In the genomic region with DNA sequence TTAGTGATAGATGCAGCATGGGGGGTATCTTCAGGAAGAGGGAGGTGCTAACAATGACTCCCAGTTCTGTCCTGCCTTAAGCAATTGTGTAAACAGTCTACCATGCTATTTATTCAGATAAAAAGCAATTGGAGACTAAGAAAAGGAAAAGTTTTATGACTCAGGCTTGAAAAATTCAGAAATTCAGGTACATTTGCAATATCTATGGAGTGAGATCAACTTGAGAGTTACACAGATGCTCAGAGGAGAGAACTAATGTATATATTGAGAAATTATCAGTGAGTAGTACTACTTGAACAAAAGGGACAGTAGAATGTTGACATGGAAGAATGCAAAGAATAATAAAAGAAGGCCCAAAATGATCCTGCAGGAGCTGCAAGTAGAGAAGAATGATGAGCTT, we compare ENCODE assay signal across 15 cellular contexts.
DNase-seq lines count a peak whose midpoint lies in the region; ATAC-seq and TF ChIP-seq lines count a peak whose summit lies in the region.
"Had no signal": no experiment of that assay in that cellular context is flagged by ENCODE, and none has a peak within 500 bp of the region (broad histone marks: within the 10 kb centered on the region; RNA-seq: fewer than 3 reads in every experiment).

No MANE protein-coding gene starts in this region.

- peaks cover 37% of the 10 kb centered on the region for H3K4me1 Mint-ChIP-seq in mesothelial cell of epicardium
- H3K4me1 Mint-ChIP-seq: CD4-positive, CD25-positive, alpha-beta regulatory T cell; IgD-negative memory B cell had no signal

- H3K9ac ChIP-seq in colonic mucosa (ENCODE audit: low read depth in 2 of 2, low read length in 2 of 2) = no peak overlapping the region
- H3K9ac ChIP-seq: BLaER1 treated with 17β-estradiol and CSF1 and Interleukin-3, amounts not matched to agents 10 nM and 100 nM had no signal

- intact Hi-C loops in colonic mucosa (cut with DNase I) = no loop called here

- H3K27me3 Mint-ChIP-seq in mesothelial cell of epicardium (ENCODE audit: low read depth) = no peaks in the 10 kb centered on the region
- H3K27me3 Mint-ChIP-seq: IgD-negative memory B cell had no signal

- peak; percentile 7 for DNase-seq in HT1080 (ENCODE audit: low read depth)
- DNase-seq in RWPE2 (ENCODE audit: low spot score) = no peak
- DNase-seq in choroid plexus epithelial cell (ENCODE audit: low read depth) = peak; percentile 32
- DNase-seq in mesothelial cell of epicardium (ENCODE audit: low spot score in 2 of 2, unreplicated experiment in 2 of 2) = no peak
- no peak for DNase-seq in colonic mucosa
- DNase-seq in NK-92 (lab: John Stamatoyannopoulos, UW; ENCODE audit: unreplicated experiment) = no peak
- DNase-seq in HuH-7 (ENCODE audit: low spot score) = no peak
- DNase-seq: ACHN; CD4-positive, CD25-positive, alpha-beta regulatory T cell; DMS53; H7 had no signal

- H3K27me3 ChIP-seq in RWPE2 (ENCODE audit: insufficient read depth, poor library complexity, severe bottlenecking) (no peaks in the 10 kb centered on the region), colonic mucosa (no peaks in the 10 kb centered on the region)
- H3K27me3 ChIP-seq: BLaER1 treated with 17β-estradiol and CSF1 and Interleukin-3, amounts not matched to agents 10 nM and 100 nM had no signal

- H3K9me3 ChIP-seq in RWPE2 (ENCODE audit: severe bottlenecking) (no peaks in the 10 kb centered on the region), colonic mucosa (no peaks in the 10 kb centered on the region)
- H3K9me3 ChIP-seq: BLaER1 treated with 17β-estradiol and CSF1 and Interleukin-3, amounts not matched to agents 10 nM and 100 nM had no signal

- H3K27ac ChIP-seq in RWPE2 (ENCODE audit: poor library complexity, severe bottlenecking) = peak overlapping the region; percentile 42
- no peak overlapping the region for H3K27ac ChIP-seq in colonic mucosa
- H3K27ac ChIP-seq: BLaER1 treated with 17β-estradiol and CSF1 and Interleukin-3, amounts not matched to agents 10 nM and 100 nM had no signal

- no peak overlapping the region for H3K4me3 ChIP-seq in RWPE2 (ENCODE audit: severe bottlenecking)
- H3K4me3 ChIP-seq in choroid plexus epithelial cell (ENCODE audit: low read depth, low read length) = no peak overlapping the region
- H3K4me3 ChIP-seq in colonic mucosa = no peak overlapping the region
- H3K4me3 ChIP-seq: BLaER1 treated with 17β-estradiol and CSF1 and Interleukin-3, amounts not matched to agents 10 nM and 100 nM; GM23338 had no signal

- TF ChIP-seq CTCF in RWPE2 (IDR thresholded peaks at IDR 0.05; ENCODE audit: poor library complexity, severe bottlenecking) (no peak), choroid plexus epithelial cell (conservative IDR thresholded peaks at IDR 0.05; ENCODE audit: low read depth, low read length) (no peak), mesothelial cell of epicardium (IDR thresholded peaks at IDR 0.05; ENCODE audit: unreplicated experiment) (no peak), colonic mucosa (IDR thresholded peaks at IDR 0.05) (no peak)

- H3K4me1 ChIP-seq in RWPE2 (ENCODE audit: insufficient read depth, poor library complexity, severe bottlenecking) (peaks cover 20% of the 10 kb centered on the region), colonic mucosa (no peaks in the 10 kb centered on the region)
- H3K4me1 ChIP-seq: BLaER1 treated with 17β-estradiol and CSF1 and Interleukin-3, amounts not matched to agents 10 nM and 100 nM had no signal

- H3K4me3 Mint-ChIP-seq in mesothelial cell of epicardium = no peak overlapping the region
- H3K4me3 Mint-ChIP-seq: CD4-positive, CD25-positive, alpha-beta regulatory T cell; GM23338; IgD-negative memory B cell had no signal

- H3K36me3 ChIP-seq in RWPE2 (ENCODE audit: low read depth) (no peaks in the 10 kb centered on the region), colonic mucosa (no peaks in the 10 kb centered on the region)
- H3K36me3 ChIP-seq: BLaER1 treated with 17β-estradiol and CSF1 and Interleukin-3, amounts not matched to agents 10 nM and 100 nM had no signal

- H3K9me3 Mint-ChIP-seq in mesothelial cell of epicardium = peaks cover under 1% of the 10 kb centered on the region
- H3K9me3 Mint-ChIP-seq: GM23338 had no signal

- no peaks in the 10 kb centered on the region for H3K36me3 Mint-ChIP-seq in mesothelial cell of epicardium
- H3K36me3 Mint-ChIP-seq: CD4-positive, CD25-positive, alpha-beta regulatory T cell had no signal

- ATAC-seq in RWPE2 (ENCODE audit: low read depth) = peak; percentile 83
- no peak for ATAC-seq in GM18909 (IDR thresholded peaks at IDR 0.05; ENCODE audit: poor library complexity, unreplicated experiment)
- ATAC-seq: GM23338 had no signal

- H3K27ac Mint-ChIP-seq in mesothelial cell of epicardium = peak overlapping the region; percentile 80
- H3K27ac Mint-ChIP-seq: GM23338, IgD-negative memory B cell had no signal

Comparison
In these comparisons a context has a peak if more than half of its experiments do, and no peak if none do; other contexts are left out.
1. DNase-seq: peak in HT1080 (single experiment) and choroid plexus epithelial cell (single experiment); none in RWPE2 (single experiment), mesothelial cell of epicardium (0 of 2), colonic mucosa (single experiment), NK-92 (single experiment) and HuH-7 (single experiment).